1 cellular context compared by ENCODE assay signal in genomic region chr12:6444031-6444430, GRCh38.
TF ChIP-seq lines count a peak whose summit lies in the region.

No MANE protein-coding gene starts in this region.

TF ChIP-seq in IMR-90, 13 proteins besides CTCF, POLR2A, EP300 and RAD21:
- TF ChIP-seq MXI1 (IDR thresholded peaks at IDR 0.05; ENCODE audit: borderline replicate concordance, low read depth, low read length) (no peak), SMC3 (IDR thresholded peaks at IDR 0.05; ENCODE audit: low read depth, low read length) (no peak), RCOR1 (IDR thresholded peaks at IDR 0.05; ENCODE audit: insufficient replicate concordance, low read length) (no peak)
- TF ChIP-seq, protein P1, sequence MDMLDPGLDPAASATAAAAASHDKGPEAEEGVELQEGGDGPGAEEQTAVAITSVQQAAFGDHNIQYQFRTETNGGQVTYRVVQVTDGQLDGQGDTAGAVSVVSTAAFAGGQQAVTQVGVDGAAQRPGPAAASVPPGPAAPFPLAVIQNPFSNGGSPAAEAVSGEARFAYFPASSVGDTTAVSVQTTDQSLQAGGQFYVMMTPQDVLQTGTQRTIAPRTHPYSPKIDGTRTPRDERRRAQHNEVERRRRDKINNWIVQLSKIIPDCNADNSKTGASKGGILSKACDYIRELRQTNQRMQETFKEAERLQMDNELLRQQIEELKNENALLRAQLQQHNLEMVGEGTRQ (IDR thresholded peaks at IDR 0.05; ENCODE audit: low read depth, low read length), result no peak
